In the genomic region with DNA sequence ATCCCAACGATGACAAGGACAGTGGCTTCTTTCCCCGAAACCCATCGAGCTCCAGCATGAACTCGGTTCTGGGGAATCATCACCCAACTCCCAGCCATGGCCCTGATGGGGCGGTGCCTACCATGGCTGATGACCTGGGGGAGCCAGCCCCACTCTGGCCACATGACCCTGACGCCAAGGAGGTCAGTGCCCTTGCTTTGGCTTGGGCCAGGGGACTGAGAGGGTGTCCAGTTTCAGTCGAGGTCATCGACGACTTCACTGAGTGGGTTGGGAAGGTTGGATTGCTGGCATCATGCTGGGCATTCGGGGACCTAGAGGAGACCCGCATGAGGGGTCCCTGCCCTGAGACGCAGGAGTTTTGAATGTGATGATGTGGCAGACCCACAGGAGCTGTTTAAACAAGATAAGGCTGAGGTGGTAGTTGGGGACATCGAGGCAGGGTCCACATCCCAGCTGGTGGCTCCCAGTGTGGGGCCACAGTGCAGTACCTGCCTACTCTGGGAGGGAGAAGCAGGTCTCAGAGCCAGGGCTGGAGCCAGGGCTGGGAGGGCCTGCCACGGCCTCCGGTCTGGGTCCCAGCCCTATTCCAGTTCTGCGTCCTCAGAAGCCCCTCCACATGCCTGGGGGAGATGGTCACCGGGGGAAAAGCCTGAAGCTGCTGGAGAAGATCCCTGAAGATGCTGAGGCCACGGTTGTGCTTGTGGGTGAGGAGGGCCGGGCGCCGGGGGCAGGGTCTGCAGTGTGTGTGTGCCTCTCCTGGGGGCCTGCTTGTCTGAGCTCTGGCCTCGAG, we compare ENCODE assay signal across 1 cellular context.
TF ChIP-seq lines count a peak whose summit lies in the region.

No MANE protein-coding gene starts in this region.

TF ChIP-seq in HepG2, 621 proteins besides CTCF, POLR2A, EP300 and RAD21 (continued from another document):
- TF ChIP-seq, protein P1, sequence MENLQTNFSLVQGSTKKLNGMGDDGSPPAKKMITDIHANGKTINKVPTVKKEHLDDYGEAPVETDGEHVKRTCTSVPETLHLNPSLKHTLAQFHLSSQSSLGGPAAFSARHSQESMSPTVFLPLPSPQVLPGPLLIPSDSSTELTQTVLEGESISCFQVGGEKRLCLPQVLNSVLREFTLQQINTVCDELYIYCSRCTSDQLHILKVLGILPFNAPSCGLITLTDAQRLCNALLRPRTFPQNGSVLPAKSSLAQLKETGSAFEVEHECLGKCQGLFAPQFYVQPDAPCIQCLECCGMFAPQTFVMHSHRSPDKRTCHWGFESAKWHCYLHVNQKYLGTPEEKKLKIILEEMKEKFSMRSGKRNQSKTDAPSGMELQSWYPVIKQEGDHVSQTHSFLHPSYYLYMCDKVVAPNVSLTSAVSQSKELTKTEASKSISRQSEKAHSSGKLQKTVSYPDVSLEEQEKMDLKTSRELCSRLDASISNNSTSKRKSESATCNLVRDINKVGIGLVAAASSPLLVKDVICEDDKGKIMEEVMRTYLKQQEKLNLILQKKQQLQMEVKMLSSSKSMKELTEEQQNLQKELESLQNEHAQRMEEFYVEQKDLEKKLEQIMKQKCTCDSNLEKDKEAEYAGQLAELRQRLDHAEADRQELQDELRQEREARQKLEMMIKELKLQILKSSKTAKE (CRISPR knock-in tag; IDR thresholded peaks at IDR 0.05; ENCODE audit: borderline replicate concordance): no peak
- no peak for TF ChIP-seq ZNF891 (CRISPR knock-in tag; IDR thresholded peaks at IDR 0.05)
- TF ChIP-seq EED (CRISPR knock-in tag; IDR thresholded peaks at IDR 0.05): no peak
- TF ChIP-seq HNRNPK (IDR thresholded peaks at IDR 0.05; ENCODE audit: low read depth, low read length, poor library complexity, severe bottlenecking): no peak
- no peak for TF ChIP-seq ZFP1 (CRISPR knock-in tag; IDR thresholded peaks at IDR 0.05)
- TF ChIP-seq, protein P2, sequence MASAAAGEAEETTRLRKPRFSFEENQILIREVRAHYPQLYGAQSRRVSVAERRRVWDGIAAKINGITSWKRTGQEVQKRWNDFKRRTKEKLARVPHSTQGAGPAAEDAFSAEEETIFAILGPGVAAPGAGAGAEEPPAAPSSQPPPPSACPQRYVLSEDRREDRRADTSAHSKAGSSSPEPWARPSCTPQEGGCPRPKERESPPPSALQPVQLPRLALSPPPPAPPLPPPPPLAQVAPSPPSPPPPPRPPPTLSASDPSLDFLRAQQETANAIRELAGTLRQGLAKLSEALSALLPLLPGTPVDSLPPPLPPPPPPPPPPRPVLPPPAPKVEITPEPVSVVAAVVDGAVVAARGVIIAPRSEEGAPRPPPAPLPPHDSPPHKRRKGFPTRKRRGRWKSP (CRISPR knock-in tag; IDR thresholded peaks at IDR 0.05): no peak
- no peak for TF ChIP-seq STAT5B (CRISPR knock-in tag; IDR thresholded peaks at IDR 0.05)
- no peak for TF ChIP-seq PAXIP1 (CRISPR knock-in tag; conservative IDR thresholded peaks at IDR 0.05)
- TF ChIP-seq DR1 (CRISPR knock-in tag; IDR thresholded peaks at IDR 0.05): no peak
- TF ChIP-seq KDM5B (CRISPR knock-in tag; IDR thresholded peaks at IDR 0.05; ENCODE audit: borderline replicate concordance): no peak
- no peak for TF ChIP-seq ZNF614 (CRISPR knock-in tag; IDR thresholded peaks at IDR 0.05; ENCODE audit: borderline replicate concordance)
